8 cellular contexts compared by ENCODE assay signal in genomic region chr13:27620377-27621115, GRCh38. TPM values are rescaled to one million over a fixed set of nuclear protein-coding genes. Genes with fewer than 3 reads are reported as not detected.
A peak's percentile ranks its signal among the peaks of the same experiment; 100 is the strongest.
DNase-seq lines count a peak whose midpoint lies in the region; ATAC-seq, FAIRE-seq and TF ChIP-seq lines count a peak whose summit lies in the region.

Gene LNX2, minus strand, starts transcription at chr13:27620529. Its CDS starts 38,826 bp downstream, at chr13:27581703.

- H3K4me1 Mint-ChIP-seq in dendritic cell treated with granulocyte-macrophage colony-stimulating factor and Interleukin-4, amounts not matched to agents 40 ng/mL and 50 ng/mL, for 4 days (ENCODE audit: low read depth): peaks cover 65% of the 10 kb centered on the region

- peaks cover 28% of the 10 kb centered on the region for H4K20me1 ChIP-seq in HepG2 (ENCODE audit: insufficient read depth, low read length)

- intact Hi-C loops in dendritic cell treated with granulocyte-macrophage colony-stimulating factor and Interleukin-4, amounts not matched to agents 40 ng/mL and 50 ng/mL, for 4 days (cut with micrococcal nuclease): loop anchor here (2.0 to 5.0 kb wide), 2 partner anchors 196 to 1037 kb away; partner anchors contain the start of genes GTF3A and POMP
- intact Hi-C loops in HepG2 (cut with micrococcal nuclease; ENCODE audit: unreplicated experiment): loop anchor here (1.0 to 5.0 kb wide), 2 partner anchors 22 to 92 kb away; no protein-coding TSS in a partner anchor

- H3K4me3 ChIP-seq in HepG2 (replicated peaks in 1 of 3; ENCODE audit: insufficient read depth in 1 of 3, low read depth in 2 of 3, low read length in 3 of 3): peak within 1 kb of the TSS; percentile 79 to 95 (median 91)

- no peak within 1 kb of the TSS for H2AFZ ChIP-seq in HepG2 (ENCODE audit: low read length)

- POLR2A ChIA-PET in HepG2 (lab: Yijun Ruan, JAX): interaction anchor here (0.7 to 3.2 kb wide), 21 partner anchors 9 to 637 kb away, joined by 3 to 18 read pairs (median 4); no protein-coding TSS in a partner anchor

- H3K79me2 ChIP-seq in HepG2 (ENCODE audit: insufficient read depth, low read length): peaks cover 75% of the 10 kb centered on the region

- no TSS peak for BruUV-seq in HepG2 (replicated peaks; lab: Mats Ljungman, UMichigan)

- 0 out of 2 replicates have a peak, but pooled peaks have one; percentile 64 for TF ChIP-seq RAD21 in HepG2 (CRISPR knock-in tag; IDR thresholded peaks at IDR 0.05)

- 0 out of 2 replicates have a peak, but pooled peaks cover under 1% of the 10 kb centered on the region for H3K9me3 ChIP-seq in HepG2 (ENCODE audit: low read length)

- DNase-seq in C1 segment of cervical spinal cord (lab: John Stamatoyannopoulos, UW) (peak; percentile 62 to 98 (median 94)), NCI-H748 (lab: John Stamatoyannopoulos, UW; ENCODE audit: unreplicated experiment) (peak; percentile 100), HepG2 (ENCODE audit: low spot score) (peak; percentile 91)
- peak; percentile 93 to 94 for DNase-seq in activated CD4-positive, alpha-beta T cell treated with anti-CD3 and anti-CD28 coated beads, Interleukin-2, amount 50 U/mL, for 24 hours (ENCODE audit: low read depth in 1 of 2, low spot score in 1 of 2)
- DNase-seq in stimulated activated CD4-positive, alpha-beta T cell treated with anti-CD3 and anti-CD28 coated beads, Interleukin-2, amount 100 ng/mL, for 48 hours: peak; percentile 93 to 95

- peaks cover 62% of the 10 kb centered on the region for H3K4me1 ChIP-seq in HepG2 (ENCODE audit: insufficient read depth, low read length)

- peak in 1 of 2 experiments; percentile 64; a peak in 3 of 4 replicates for TF ChIP-seq POLR2A in HepG2 (IDR thresholded peaks at IDR 0.05; ENCODE audit: insufficient read depth in 1 of 2, low read depth in 2 of 2, low read length in 2 of 2)

- peak within 1 kb of the TSS; percentile 91 for H3K27ac ChIP-seq in HepG2 (ENCODE audit: extremely low read length, insufficient read depth, low read length)

- ATAC-seq in GM19351 (IDR thresholded peaks at IDR 0.05; ENCODE audit: unreplicated experiment): peak; percentile 84
- ATAC-seq in HG03520 (IDR thresholded peaks at IDR 0.05; ENCODE audit: unreplicated experiment): peak; percentile 84
- ATAC-seq in HepG2: peak; percentile 94

- H3K27me3 Mint-ChIP-seq in dendritic cell treated with granulocyte-macrophage colony-stimulating factor and Interleukin-4, amounts not matched to agents 40 ng/mL and 50 ng/mL, for 4 days: no peaks in the 10 kb centered on the region

- H3K9ac ChIP-seq in HepG2 (ENCODE audit: insufficient read depth, low read depth, low read length): peak within 1 kb of the TSS; percentile 92

- TF ChIP-seq EP300 in HepG2 (IDR thresholded peaks at IDR 0.05; ENCODE audit: low read depth in 2 of 2, low read length in 2 of 2) (no peak), HepG2 (CRISPR knock-in tag; IDR thresholded peaks at IDR 0.05; ENCODE audit: borderline replicate concordance) (no peak)

- in situ Hi-C loops in HepG2 (cut with HindIII; ENCODE audit: extremely low pct_ligation_motif_present, low pct_unique_long_range_greater_than_20kb): no loop called here

- H3K4me2 ChIP-seq in HepG2 (ENCODE audit: low read depth, low read length): peak within 1 kb of the TSS; percentile 82

- WGBS in HepG2 (ENCODE audit: low lambda C conversion rate): 0% methylated on average over 21 of the region's 79 CpGs

- peaks cover 41% of the 10 kb centered on the region for H3K36me3 Mint-ChIP-seq in dendritic cell treated with granulocyte-macrophage colony-stimulating factor and Interleukin-4, amounts not matched to agents 40 ng/mL and 50 ng/mL, for 4 days (ENCODE audit: low read depth)

- no peaks in the 10 kb centered on the region; a peak in 1 of 5 replicates for H3K27me3 ChIP-seq in HepG2 (ENCODE audit: control insufficient read depth in 1 of 2, insufficient read depth in 2 of 2, low read length in 2 of 2)

- peak within 1 kb of the TSS; percentile 86 for H3K4me3 Mint-ChIP-seq in dendritic cell treated with granulocyte-macrophage colony-stimulating factor and Interleukin-4, amounts not matched to agents 40 ng/mL and 50 ng/mL, for 4 days

- FAIRE-seq in HepG2 (lab: Jason Lieb, UNC): no peak

- peak; percentile 10; the same call in 1 of the 2 replicates for TF ChIP-seq CTCF in HepG2 (CRISPR knock-in tag; IDR thresholded peaks at IDR 0.05)

- H3K9me3 Mint-ChIP-seq in dendritic cell treated with granulocyte-macrophage colony-stimulating factor and Interleukin-4, amounts not matched to agents 40 ng/mL and 50 ng/mL, for 4 days: no peaks in the 10 kb centered on the region

- peak within 1 kb of the TSS; percentile 87 for H3K27ac Mint-ChIP-seq in dendritic cell treated with granulocyte-macrophage colony-stimulating factor and Interleukin-4, amounts not matched to agents 40 ng/mL and 50 ng/mL, for 4 days

- CTCF ChIA-PET in HepG2 (lab: Yijun Ruan, JAX; ENCODE audit: low intra/inter-chr PET ratio, low total read pairs): no interaction called here

- 0 out of 5 replicates have a peak, but pooled peaks cover 0 to 4% of the 10 kb centered on the region in 2 experiments for H3K36me3 ChIP-seq in HepG2 (replicated peaks in 1 of 2; ENCODE audit: control insufficient read depth in 1 of 2, insufficient read depth in 2 of 2, low read length in 2 of 2)

TF ChIP-seq in HepG2, 621 proteins besides CTCF, POLR2A, EP300 and RAD21 (continues in another document):
- TF ChIP-seq CCAR2 (optimal IDR thresholded peaks at IDR 0.05; ENCODE audit: low read depth, low read length) (no peak), ZC3H4 (CRISPR knock-in tag; IDR thresholded peaks at IDR 0.05; ENCODE audit: borderline replicate concordance) (0 out of 2 replicates have a peak, but pooled peaks have one; percentile 48), FOXK1 (CRISPR knock-in tag; IDR thresholded peaks at IDR 0.05; ENCODE audit: borderline replicate concordance, low read depth) (peak; percentile 65; the same call in 1 of the 2 replicates), ZNF772 (CRISPR knock-in tag; IDR thresholded peaks at IDR 0.05) (peak; percentile 79), TRIM22 (IDR thresholded peaks at IDR 0.05) (no peak), ZNF564 (CRISPR knock-in tag; IDR thresholded peaks at IDR 0.05) (peak; percentile 69), SP1 (IDR thresholded peaks at IDR 0.05) (no peak), SP1 (CRISPR knock-in tag; IDR thresholded peaks at IDR 0.05) (peak; percentile 89), KLF15 (CRISPR knock-in tag; IDR thresholded peaks at IDR 0.05; ENCODE audit: borderline replicate concordance) (0 out of 2 replicates have a peak, but pooled peaks have one; percentile 39)
- TF ChIP-seq, protein P1, sequence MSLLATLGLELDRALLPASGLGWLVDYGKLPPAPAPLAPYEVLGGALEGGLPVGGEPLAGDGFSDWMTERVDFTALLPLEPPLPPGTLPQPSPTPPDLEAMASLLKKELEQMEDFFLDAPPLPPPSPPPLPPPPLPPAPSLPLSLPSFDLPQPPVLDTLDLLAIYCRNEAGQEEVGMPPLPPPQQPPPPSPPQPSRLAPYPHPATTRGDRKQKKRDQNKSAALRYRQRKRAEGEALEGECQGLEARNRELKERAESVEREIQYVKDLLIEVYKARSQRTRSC (CRISPR knock-in tag; IDR thresholded peaks at IDR 0.05; ENCODE audit: low read depth): no peak

RNA-seq across cellular contexts. Expression of gene LNX2, which starts in this region (rescaled TPM):
- total RNA-seq in HepG2 (2016; rRNA removed; fragmentation: Illumina TruSeq; extraction: Trizol): 9.7 and 13.1 TPM in 2 replicates
- 3.3 and 3.9 TPM in 2 replicates for total RNA-seq in HepG2 (2016; cell fraction: cytosol; rRNA removed; fragmentation: Illumina TruSeq; extraction: Trizol; ENCODE audit: low read depth)
- 9.5 and 13.3 TPM in 2 replicates for total RNA-seq in HepG2 (2016; cell fraction: insoluble cytoplasmic fraction; rRNA removed; fragmentation: Illumina TruSeq; extraction: Trizol)
- 4.9 and 5.9 TPM in 2 replicates for total RNA-seq in HepG2 (2016; cell fraction: membrane; rRNA removed; fragmentation: Illumina TruSeq; extraction: Trizol)
- 9.0 and 9.9 TPM in 2 replicates for total RNA-seq in HepG2 (2016; cell fraction: nucleus; rRNA removed; fragmentation: Illumina TruSeq; extraction: Trizol)
- 8.1 and 9.2 TPM in 2 replicates for polyA plus RNA-seq in HepG2 (2011; rRNA removed)
- 5.4 and 6.7 TPM in 2 replicates for polyA plus RNA-seq in HepG2 (2011; cell fraction: cytosol; rRNA removed)
- 4.8 and 5.3 TPM in 2 replicates for polyA plus RNA-seq in HepG2 (2011; cell fraction: nucleus; rRNA removed)
- 6.9 and 8.2 TPM in 2 replicates for polyA plus RNA-seq in HepG2 (2012)
- polyA plus RNA-seq in HepG2 (2016; cell fraction: cytosol; fragmentation: Illumina TruSeq; extraction: Trizol; ENCODE audit: low read depth): 0.50 and 0.63 TPM in 2 replicates
- 14.1 and 14.2 TPM in 2 replicates for polyA plus RNA-seq in HepG2 (2016; cell fraction: insoluble cytoplasmic fraction; fragmentation: Illumina TruSeq; extraction: Trizol; ENCODE audit: low read depth)
- polyA plus RNA-seq in HepG2 (2016; cell fraction: membrane; fragmentation: Illumina TruSeq; extraction: Trizol; ENCODE audit: low read depth): 2.3 and 3.1 TPM in 2 replicates
- 7.6 and 7.8 TPM in 2 replicates for polyA plus RNA-seq in HepG2 (2016; cell fraction: nucleus; fragmentation: Illumina TruSeq; extraction: Trizol; ENCODE audit: insufficient read depth, low read depth)
- polyA minus RNA-seq in HepG2 (2011; rRNA and poly(A)+ RNA removed; ENCODE audit: low replicate concordance): 11.6 and 15.0 TPM in 2 replicates
- 12.0 and 13.0 TPM in 2 replicates for polyA minus RNA-seq in HepG2 (2011; cell fraction: cytosol; rRNA and poly(A)+ RNA removed)
- 24.6 and 26.7 TPM in 2 replicates for polyA minus RNA-seq in HepG2 (2011; cell fraction: nucleus; rRNA and poly(A)+ RNA removed)

Comparison
In these comparisons a context has a peak if more than half of its experiments do, and no peak if none do; other contexts are left out.
1. Peak in every context shown above with its lines: DNase-seq, ATAC-seq, H3K4me3 ChIP-seq and H3K27ac ChIP-seq.